18 cellular contexts compared by ENCODE assay signal in the genomic region with DNA sequence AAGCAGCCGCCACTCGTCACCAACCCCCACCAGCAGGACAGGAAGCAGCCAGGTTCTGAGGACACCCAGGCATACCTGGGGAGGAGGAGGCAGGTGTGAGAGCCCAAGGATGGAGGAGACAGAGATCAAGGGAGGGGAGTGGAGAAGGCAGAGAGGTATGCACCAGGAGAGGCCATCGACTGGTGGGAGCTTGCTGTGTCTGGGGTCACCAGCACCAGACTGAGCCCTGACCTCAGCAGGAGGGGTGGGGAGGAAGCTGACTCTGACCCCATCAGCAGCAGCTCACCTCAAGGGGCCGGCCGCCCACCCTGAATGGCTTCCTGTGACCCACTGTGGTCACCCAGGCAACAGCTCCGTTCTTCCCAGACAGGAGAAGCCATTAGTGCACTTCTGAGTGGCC. TPM values are rescaled to one million over a fixed set of nuclear protein-coding genes. Genes with fewer than 3 reads are reported as not detected.
DNase-seq lines count a peak whose midpoint lies in the region; TF ChIP-seq lines count a peak whose summit lies in the region.
"Had no signal": no experiment of that assay in that cellular context is flagged by ENCODE, and none has a peak within 500 bp of the region (broad histone marks: within the 10 kb centered on the region; RNA-seq: fewer than 3 reads in every experiment).

No MANE protein-coding gene starts in this region.

- no peaks in the 10 kb centered on the region for H3K9me3 Mint-ChIP-seq in type B pancreatic cell

- TF ChIP-seq CTCF in coronary artery (IDR thresholded peaks at IDR 0.05): no peak
- TF ChIP-seq CTCF in type B pancreatic cell (conservative IDR thresholded peaks at IDR 0.05): no peak

- DNase-seq in activated effector memory CD4-positive, alpha-beta T cell treated with anti-CD3 and anti-CD28 coated beads, Interleukin-2, amount 50 U/mL, for 16 hours: peak; percentile 24
- no peak for DNase-seq in activated effector memory CD4-positive, alpha-beta T cell treated with Interleukin-2 at 50 U/mL for 16 hours
- DNase-seq in coronary artery (ENCODE audit: low spot score) (peak; percentile 46), mesenteric fat pad (ENCODE audit: low spot score) (peak; percentile 64), type B pancreatic cell (ENCODE audit: extremely low spot score, unreplicated experiment) (peak; percentile 40), MV-4-11 (lab: John Stamatoyannopoulos, UW) (no peak), NCI-H226 (no peak), hepatic stellate cell (ENCODE audit: low spot score) (no peak)
- DNase-seq: GF-D8, Kasumi-1, NCI-H1694 treated with DMSO at 0.1 percent for 48 hours, NCI-H446 treated with DMSO at 0.1 percent for 48 hours, NCI-H526 treated with DMSO at 0.1 percent for 48 hours, OCI-M1, Right ventricle myocardium superior had no signal

- H3K27me3 Mint-ChIP-seq in type B pancreatic cell: peaks cover 51% of the 10 kb centered on the region

- no peak overlapping the region for H3K4me3 Mint-ChIP-seq in type B pancreatic cell
- H3K4me3 Mint-ChIP-seq: CD14-positive monocyte had no signal

- H3K36me3 Mint-ChIP-seq in type B pancreatic cell: no peaks in the 10 kb centered on the region
- H3K36me3 Mint-ChIP-seq: CD14-positive monocyte had no signal

- no peak overlapping the region for H3K27ac Mint-ChIP-seq in type B pancreatic cell
- H3K27ac Mint-ChIP-seq: CD14-positive monocyte had no signal

- no peaks in the 10 kb centered on the region for H3K4me1 Mint-ChIP-seq in type B pancreatic cell (ENCODE audit: unreplicated experiment)
- H3K4me1 Mint-ChIP-seq: CD14-positive monocyte had no signal

- no peak overlapping the region for H3K4me3 ChIP-seq in coronary artery

- no peak overlapping the region for H3K27ac ChIP-seq in coronary artery

RNA-seq across cellular contexts. Expression of a gene that starts 7.8 kb away (rescaled TPM):
- total RNA-seq in mesenteric fat pad (4.6 TPM), type B pancreatic cell (ENCODE audit: low replicate concordance) (0.12 and 0.31 TPM in 2 replicates)
- total RNA-seq: MCF 10A, SK-MEL-5 had no signal

Comparison
In these comparisons a context has a peak if more than half of its experiments do, and no peak if none do; other contexts are left out.
1. DNase-seq: peak in activated effector memory CD4-positive, alpha-beta T cell treated with anti-CD3 and anti-CD28 coated beads, Interleukin-2, amount 50 U/mL, for 16 hours (single experiment), coronary artery (single experiment), mesenteric fat pad (single experiment) and type B pancreatic cell (single experiment); none in activated effector memory CD4-positive, alpha-beta T cell treated with Interleukin-2 at 50 U/mL for 16 hours (single experiment), MV-4-11 (single experiment), NCI-H226 (single experiment) and hepatic stellate cell (single experiment).